In genomic region chr12:52804029-52804428, GRCh38 we compare ENCODE assay signal across 19 cellular contexts. TPM values are rescaled to one million over a fixed set of nuclear protein-coding genes. Genes with fewer than 3 reads are reported as not detected.
"Had no signal": no experiment of that assay in that cellular context is flagged by ENCODE, and none has a peak within 500 bp of the region (broad histone marks: within the 10 kb centered on the region; RNA-seq: fewer than 3 reads in every experiment).

No MANE protein-coding gene starts in this region.

- H3K27ac ChIP-seq: coronary artery, left ventricle myocardium inferior, skin epidermis, tibial artery, vagina had no signal

- H3K4me1 ChIP-seq: left ventricle myocardium inferior, tibial artery had no signal

- DNase-seq: activated naive CD4-positive, alpha-beta T cell; activated naive CD8-positive, alpha-beta T cell treated with anti-CD3 and anti-CD28 coated beads, Interleukin-2, amount 10 ng/mL, durations not matched to agents 7 days and 5 days; activated T-cell treated with anti-CD3 and anti-CD28 coated beads for 4 hours; central memory CD4-positive, alpha-beta T cell; left ventricle myocardium inferior; mesenchymal stem cell; stimulated activated CD4-positive, alpha-beta T cell treated with anti-CD3 and anti-CD28 coated beads, Interleukin-4, amount 100 ng/mL, for 24 hours; stimulated activated naive CD4-positive, alpha-beta T cell; tibial artery had no signal

- H3K27me3 ChIP-seq: vagina had no signal

- ATAC-seq: activated CD4-positive, CD25-positive, alpha-beta regulatory T cell treated with anti-CD3 and anti-CD28 coated beads, Interleukin-2, amount 50 U/mL, for 24 hours; esophagus mucosa; natural killer cell treated with Interleukin-12 subunit alpha and Interleukin-12 subunit beta and Interleukin-15 and Interleukin-18, amount 100 ng/mL, for 72 hours had no signal

- H3K36me3 ChIP-seq: left ventricle myocardium inferior, tibial artery, vagina had no signal

- H3K9me3 ChIP-seq: left ventricle myocardium inferior, tibial artery, vagina had no signal

- H3K4me3 ChIP-seq: coronary artery, left ventricle myocardium inferior, skin epidermis, tibial artery, vagina had no signal

RNA-seq across cellular contexts. Expression of gene KRT3, which starts 8.1 kb away (rescaled TPM):
- total RNA-seq: activated CD8-positive, alpha-beta memory T cell treated with anti-CD3 and anti-CD28 coated beads for 36 hours; activated naive CD8-positive, alpha-beta T cell treated with anti-CD3 and anti-CD28 coated beads, Interleukin-2, amount 10 ng/mL, durations not matched to agents 7 days and 5 days; kidney epithelial cell; left ventricle myocardium inferior; natural killer cell treated with Interleukin-12 subunit alpha and Interleukin-12 subunit beta and Interleukin-15 and Interleukin-18, amount 100 ng/mL, for 72 hours; subcutaneous adipose tissue; vagina had no signal

RNA-seq across cellular contexts. Expression of gene KRT4, which starts 9.9 kb away (rescaled TPM):
- total RNA-seq: activated CD8-positive, alpha-beta memory T cell treated with anti-CD3 and anti-CD28 coated beads for 36 hours; activated naive CD8-positive, alpha-beta T cell treated with anti-CD3 and anti-CD28 coated beads, Interleukin-2, amount 10 ng/mL, durations not matched to agents 7 days and 5 days; glomerular endothelial cell; kidney epithelial cell; left ventricle myocardium inferior; natural killer cell treated with Interleukin-12 subunit alpha and Interleukin-12 subunit beta and Interleukin-15 and Interleukin-18, amount 100 ng/mL, for 72 hours; subcutaneous adipose tissue had no signal

RNA-seq across cellular contexts. Expression of gene KRT76, which starts 26.9 kb away (rescaled TPM):
- total RNA-seq: activated CD8-positive, alpha-beta memory T cell treated with anti-CD3 and anti-CD28 coated beads for 36 hours; activated naive CD8-positive, alpha-beta T cell treated with anti-CD3 and anti-CD28 coated beads, Interleukin-2, amount 10 ng/mL, durations not matched to agents 7 days and 5 days; glomerular endothelial cell; kidney epithelial cell; left ventricle myocardium inferior; natural killer cell treated with Interleukin-12 subunit alpha and Interleukin-12 subunit beta and Interleukin-15 and Interleukin-18, amount 100 ng/mL, for 72 hours; subcutaneous adipose tissue; vagina had no signal

RNA-seq across cellular contexts. Expression of gene KRT79, which starts 30.1 kb away (rescaled TPM):
- total RNA-seq: activated naive CD8-positive, alpha-beta T cell treated with anti-CD3 and anti-CD28 coated beads, Interleukin-2, amount 10 ng/mL, durations not matched to agents 7 days and 5 days; kidney epithelial cell; left ventricle myocardium inferior; natural killer cell treated with Interleukin-12 subunit alpha and Interleukin-12 subunit beta and Interleukin-15 and Interleukin-18, amount 100 ng/mL, for 72 hours had no signal

RNA-seq across cellular contexts. Expression of gene KRT78, which starts 44.8 kb away (rescaled TPM):
- total RNA-seq: activated CD8-positive, alpha-beta memory T cell treated with anti-CD3 and anti-CD28 coated beads for 36 hours; activated naive CD8-positive, alpha-beta T cell treated with anti-CD3 and anti-CD28 coated beads, Interleukin-2, amount 10 ng/mL, durations not matched to agents 7 days and 5 days; glomerular endothelial cell; kidney epithelial cell; left ventricle myocardium inferior; natural killer cell treated with Interleukin-12 subunit alpha and Interleukin-12 subunit beta and Interleukin-15 and Interleukin-18, amount 100 ng/mL, for 72 hours; subcutaneous adipose tissue had no signal
